In the genomic region with DNA sequence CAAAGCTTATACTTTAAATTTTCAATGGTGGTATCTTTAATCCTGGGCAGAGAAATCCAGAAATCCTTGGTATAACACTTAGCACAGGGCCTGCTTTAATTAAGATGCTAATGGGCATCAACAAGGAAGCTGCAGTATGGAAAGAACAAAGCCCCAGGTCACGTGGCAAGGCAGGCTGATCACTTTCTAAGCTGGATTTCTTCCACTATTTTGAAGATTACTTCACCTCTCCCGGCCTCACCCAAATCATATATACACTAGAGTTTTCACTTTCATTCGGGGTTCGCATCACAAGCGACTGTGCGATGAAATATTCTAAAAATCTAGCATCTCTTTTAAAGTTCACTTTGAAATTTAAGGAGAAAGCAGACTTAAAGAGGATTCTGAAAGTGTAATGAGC, we compare ENCODE assay signal across 11 cellular contexts.
DNase-seq lines count a peak whose midpoint lies in the region; FAIRE-seq and TF ChIP-seq lines count a peak whose summit lies in the region.
"Had no signal": no experiment of that assay in that cellular context is flagged by ENCODE, and none has a peak within 500 bp of the region (broad histone marks: within the 10 kb centered on the region; RNA-seq: fewer than 3 reads in every experiment).

No MANE protein-coding gene starts in this region.

- no peak overlapping the region for H3K9ac ChIP-seq in HUES48 (ENCODE audit: low read depth, low read length)

- H3K27me3 Mint-ChIP-seq in chondrocyte (ENCODE audit: low read depth), result no peaks in the 10 kb centered on the region
- H3K27me3 Mint-ChIP-seq in activated T-helper 2 cell treated with anti-CD3 and anti-CD28 coated beads, Interferon-gamma antibody, Interleukin-2, Interleukin-4, amounts not matched to agents 10 μg/mL and 5 μg/mL and 100 μg/mL, durations not matched to agents 14 hours and 24 hours and 36 hours (ENCODE audit: low read depth), result peaks cover 4% of the 10 kb centered on the region

- H3K27ac Mint-ChIP-seq in chondrocyte (ENCODE audit: unreplicated experiment), result peak overlapping the region; percentile 85
- no peak overlapping the region for H3K27ac Mint-ChIP-seq in activated T-helper 2 cell treated with anti-CD3 and anti-CD28 coated beads, Interferon-gamma antibody, Interleukin-2, Interleukin-4, amounts not matched to agents 10 μg/mL and 5 μg/mL and 100 μg/mL, durations not matched to agents 14 hours and 24 hours and 36 hours

- H3K4me1 Mint-ChIP-seq in chondrocyte (ENCODE audit: low read depth), result peaks cover 64% of the 10 kb centered on the region
- no peaks in the 10 kb centered on the region for H3K4me1 Mint-ChIP-seq in activated T-helper 2 cell treated with anti-CD3 and anti-CD28 coated beads, Interferon-gamma antibody, Interleukin-2, Interleukin-4, amounts not matched to agents 10 μg/mL and 5 μg/mL and 100 μg/mL, durations not matched to agents 14 hours and 24 hours and 36 hours (ENCODE audit: low read depth)

- intact Hi-C loops in activated T-helper 2 cell treated with anti-CD3 and anti-CD28 coated beads, Interferon-gamma antibody, Interleukin-2, Interleukin-4, amounts not matched to agents 10 μg/mL and 5 μg/mL and 100 μg/mL, durations not matched to agents 14 hours and 24 hours and 36 hours (cut with micrococcal nuclease), result no loop called here

- peak overlapping the region; percentile 13 for H3K4me3 Mint-ChIP-seq in chondrocyte (ENCODE audit: unreplicated experiment)
- no peak overlapping the region for H3K4me3 Mint-ChIP-seq in activated T-helper 2 cell treated with anti-CD3 and anti-CD28 coated beads, Interferon-gamma antibody, Interleukin-2, Interleukin-4, amounts not matched to agents 10 μg/mL and 5 μg/mL and 100 μg/mL, durations not matched to agents 14 hours and 24 hours and 36 hours (ENCODE audit: low read depth)

- TF ChIP-seq CTCF in chondrocyte (IDR thresholded peaks at IDR 0.05), result no peak

- H3K27ac ChIP-seq in HUES48 (ENCODE audit: low read depth, low read length) (peak overlapping the region; percentile 45), layer of hippocampus (ENCODE audit: low read depth, low read length) (peak overlapping the region; percentile 21), small intestine (ENCODE audit: low read depth in 1 of 2, low read length in 1 of 2) (peak overlapping the region in 1 of 2 donors; percentile 6)

- WGBS in small intestine, 3 donors, result 21 to 46% (median 31%) methylated on average over 6 of the region's 6 CpGs

- H3K36me3 ChIP-seq in HUES48 (ENCODE audit: control insufficient read depth, insufficient read depth, low read length), result no peaks in the 10 kb centered on the region
- H3K36me3 ChIP-seq in small intestine (ENCODE audit: control insufficient read depth in 2 of 2, insufficient read depth in 2 of 2, low read length in 2 of 2), result no peaks in the 10 kb centered on the region

- no peak overlapping the region for H3K4me3 ChIP-seq in HUES48 (ENCODE audit: low read depth, low read length)
- H3K4me3 ChIP-seq in small intestine (ENCODE audit: low read depth in 1 of 2, low read length in 2 of 2), result no peak overlapping the region

- H3K9me3 Mint-ChIP-seq in chondrocyte (ENCODE audit: low read depth), result no peaks in the 10 kb centered on the region
- H3K9me3 Mint-ChIP-seq in activated T-helper 2 cell treated with anti-CD3 and anti-CD28 coated beads, Interferon-gamma antibody, Interleukin-2, Interleukin-4, amounts not matched to agents 10 μg/mL and 5 μg/mL and 100 μg/mL, durations not matched to agents 14 hours and 24 hours and 36 hours, result no peaks in the 10 kb centered on the region

- H3K36me3 Mint-ChIP-seq in chondrocyte (ENCODE audit: low read depth), result no peaks in the 10 kb centered on the region
- H3K36me3 Mint-ChIP-seq in activated T-helper 2 cell treated with anti-CD3 and anti-CD28 coated beads, Interferon-gamma antibody, Interleukin-2, Interleukin-4, amounts not matched to agents 10 μg/mL and 5 μg/mL and 100 μg/mL, durations not matched to agents 14 hours and 24 hours and 36 hours (ENCODE audit: low read depth), result no peaks in the 10 kb centered on the region

- no peak for FAIRE-seq in small intestine (lab: Jason Lieb, UNC)

- DNase-seq in chondrocyte (ENCODE audit: low spot score), result no peak
- peak; percentile 47 for DNase-seq in small intestine
- DNase-seq in activated T-helper 2 cell treated with anti-CD3 and anti-CD28 coated beads, Interferon-gamma antibody, Interleukin-2, Interleukin-4, amounts not matched to agents 10 μg/mL and 5 μg/mL and 100 μg/mL, durations not matched to agents 14 hours and 24 hours and 36 hours (ENCODE audit: low spot score), result no peak
- DNase-seq in stimulated activated naive CD4-positive, alpha-beta T cell treated with Interleukin-2 at 50 U/mL for 16 hours (lab: John Stamatoyannopoulos, UW), result no peak
- no peak for DNase-seq in SKM-1 treated with dmso at 0.1 percent for 144 hours (lab: John Stamatoyannopoulos, UW; ENCODE audit: unreplicated experiment)
- DNase-seq in DMS153 treated with DMSO at 0.1 percent for 48 hours (lab: John Stamatoyannopoulos, UW; ENCODE audit: unreplicated experiment), result no peak
- DNase-seq: activated T-cell treated with anti-CD3 and anti-CD28 coated beads for 4 hours, GDM1, NCI-H1694 treated with DMSO at 0.1 percent for 48 hours had no signal

- H3K4me1 ChIP-seq in HUES48 (ENCODE audit: control insufficient read depth, insufficient read depth, low read length) (peaks cover 32% of the 10 kb centered on the region), small intestine (ENCODE audit: control insufficient read depth in 2 of 2, insufficient read depth in 1 of 2, low read depth in 1 of 2, low read length in 1 of 2) (peaks cover 0 to 7% of the 10 kb centered on the region in 2 donors)

- H3K9me3 ChIP-seq in HUES48 (ENCODE audit: control insufficient read depth, insufficient read depth, low read length), result no peaks in the 10 kb centered on the region
- H3K9me3 ChIP-seq in small intestine (ENCODE audit: control insufficient read depth, low read depth), result no peaks in the 10 kb centered on the region

- no peaks in the 10 kb centered on the region for H3K27me3 ChIP-seq in HUES48 (ENCODE audit: control insufficient read depth, insufficient read depth, low read length)
- H3K27me3 ChIP-seq in layer of hippocampus (ENCODE audit: control insufficient read depth, insufficient read depth, low read length), result no peaks in the 10 kb centered on the region
- no peaks in the 10 kb centered on the region for H3K27me3 ChIP-seq in small intestine (ENCODE audit: control insufficient read depth in 2 of 2, insufficient read depth in 2 of 2, low read length in 2 of 2)
